In the genomic region with DNA sequence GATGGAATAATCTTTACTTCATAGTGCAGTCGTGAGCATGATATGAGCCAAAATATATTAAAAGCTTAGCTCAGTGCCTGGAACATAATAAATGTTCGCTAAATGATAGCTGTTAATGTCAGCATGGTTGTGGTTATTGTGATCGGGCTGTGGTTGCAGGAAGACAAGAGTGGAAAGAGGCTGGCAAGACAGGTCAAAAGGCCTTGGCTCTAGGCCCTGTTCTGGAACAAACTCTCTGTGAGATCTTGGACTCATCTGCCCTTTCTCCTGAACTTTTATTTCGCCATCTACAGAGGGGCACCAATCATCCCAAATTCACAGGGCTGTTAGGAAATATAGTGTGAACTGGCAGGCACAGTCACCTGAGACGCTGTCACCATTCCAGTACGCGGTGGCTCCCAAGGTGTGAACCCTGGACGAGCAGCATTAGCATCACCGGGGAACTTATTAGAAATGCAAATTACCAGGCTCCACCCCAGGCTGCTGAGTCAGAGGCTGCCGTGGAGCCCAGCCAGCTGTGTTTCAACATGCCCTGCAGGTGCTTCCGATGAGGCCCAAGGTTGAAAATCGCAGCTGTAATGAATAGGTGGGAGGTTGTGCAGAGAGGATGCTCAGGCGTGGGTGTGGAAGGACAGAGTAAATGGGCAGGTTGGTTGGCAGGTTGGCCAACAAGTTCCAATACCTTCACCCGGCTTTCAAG, we compare ENCODE assay signal across 8 cellular contexts. TPM values are rescaled to one million over a fixed set of nuclear protein-coding genes. Genes with fewer than 3 reads are reported as not detected.
A peak's percentile ranks its signal among the peaks of the same experiment; 100 is the strongest.
DNase-seq lines count a peak whose midpoint lies in the region; ATAC-seq and TF ChIP-seq lines count a peak whose summit lies in the region.

No MANE protein-coding gene starts in this region.

- DNase-seq in NCI-H774 (lab: John Stamatoyannopoulos, UW): peak; percentile 49
- DNase-seq in left colon: peak; percentile 32 to 34
- no peak for DNase-seq in cerebellar nuclear complex (lab: John Stamatoyannopoulos, UW)
- DNase-seq in tibial nerve (ENCODE audit: low spot score in 2 of 2): no peak

- intact Hi-C loops in left colon (cut with DNase I, micrococcal nuclease): no loop called here

- no peaks in the 10 kb centered on the region for H3K27me3 ChIP-seq in tibial nerve

- peaks cover 0 to 30% (median 0%) of the 10 kb centered on the region in 3 donors for H3K36me3 ChIP-seq in tibial nerve

- 70 to 76% methylated on average over 14 of the region's 14 CpGs for WGBS in tibial nerve, 2 donors

- TF ChIP-seq POLR2A in tibial nerve (IDR thresholded peaks at IDR 0.05): no peak

- H3K4me1 ChIP-seq in tibial nerve: no peaks in the 10 kb centered on the region

- H3K4me3 ChIP-seq in tibial nerve: no peak overlapping the region

- ATAC-seq in GM18858 (IDR thresholded peaks at IDR 0.05; ENCODE audit: unreplicated experiment) (peak; percentile 79), HG02798 (IDR thresholded peaks at IDR 0.05; ENCODE audit: poor library complexity, unreplicated experiment) (peak; percentile 92), left colon (no peak), HG02938 (IDR thresholded peaks at IDR 0.05; ENCODE audit: unreplicated experiment) (no peak), HG03097 (IDR thresholded peaks at IDR 0.05; ENCODE audit: low FRiP score, unreplicated experiment) (no peak)

- TF ChIP-seq EP300 in tibial nerve (IDR thresholded peaks at IDR 0.05): no peak

- no peaks in the 10 kb centered on the region for H3K9me3 ChIP-seq in tibial nerve

- no peak for TF ChIP-seq CTCF in tibial nerve (IDR thresholded peaks at IDR 0.05)

- H3K27ac ChIP-seq in tibial nerve: no peak overlapping the region

RNA-seq across cellular contexts. Expression of gene SAP30L, which starts 50.2 kb away (rescaled TPM):
- total RNA-seq in left colon: 10 to 100 TPM; 42.6 to 48.9 TPM
- 10 to 100 TPM; 30.0 to 60.5 (median 38.6) TPM for total RNA-seq in tibial nerve

Comparison
In these comparisons a context has a peak if more than half of its experiments do, and no peak if none do; other contexts are left out.
1. ATAC-seq: peak in GM18858 (single experiment) and HG02798 (single experiment); none in left colon (single experiment), HG02938 (single experiment) and HG03097 (single experiment).
2. DNase-seq: peak in NCI-H774 (single experiment) and left colon (2 of 2); none in cerebellar nuclear complex (0 of 2) and tibial nerve (0 of 2).